8 cellular contexts compared by ENCODE assay signal in genomic region chr3:71389911-71390573, GRCh38.
DNase-seq lines count a peak whose midpoint lies in the region; ATAC-seq and TF ChIP-seq lines count a peak whose summit lies in the region.

No MANE protein-coding gene starts in this region.

- peak overlapping the region; percentile 9 to 54 for H3K4me3 ChIP-seq in stomach smooth muscle (ENCODE audit: low read length in 2 of 2)

- H3K27ac ChIP-seq in stomach smooth muscle (ENCODE audit: low read length), result no peak overlapping the region

- DNase-seq in NOMO-1 treated with DMSO at 0.1 percent for 48 hours (lab: John Stamatoyannopoulos, UW; ENCODE audit: unreplicated experiment) (peak; percentile 23), brain pericyte (ENCODE audit: low read depth, low spot score) (peak; percentile 68), left kidney (ENCODE audit: low read depth, low spot score) (peak; percentile 74)

- TF ChIP-seq POLR2A in GM18505 (IDR thresholded peaks at IDR 0.05; ENCODE audit: borderline replicate concordance, extremely low read depth, insufficient read depth, insufficient read length), result no peak

- H3K9me3 ChIP-seq in stomach smooth muscle (ENCODE audit: control insufficient read depth in 2 of 2, low read length in 2 of 2), result no peaks in the 10 kb centered on the region

- ATAC-seq in GM18505 (IDR thresholded peaks at IDR 0.05; ENCODE audit: unreplicated experiment), result peak; percentile 29
- ATAC-seq in GM19397 (IDR thresholded peaks at IDR 0.05; ENCODE audit: unreplicated experiment), result no peak
- ATAC-seq in GM21515 (IDR thresholded peaks at IDR 0.05; ENCODE audit: unreplicated experiment), result no peak
- no peak for ATAC-seq in HG03025 (IDR thresholded peaks at IDR 0.05; ENCODE audit: low FRiP score, unreplicated experiment)

- H3K9ac ChIP-seq in stomach smooth muscle (ENCODE audit: low read length in 2 of 2), result no peak overlapping the region

- no peaks in the 10 kb centered on the region for H3K36me3 ChIP-seq in stomach smooth muscle (ENCODE audit: control insufficient read depth in 2 of 2, insufficient read depth in 2 of 2, low read length in 2 of 2)

- peaks cover 6% of the 10 kb centered on the region for H3K4me1 ChIP-seq in stomach smooth muscle (ENCODE audit: control insufficient read depth, insufficient read depth, low read length)

- H3K27me3 ChIP-seq in stomach smooth muscle (ENCODE audit: control insufficient read depth in 1 of 2, insufficient read depth in 2 of 2, low read length in 2 of 2), result no peaks in the 10 kb centered on the region

Comparison
In these comparisons a context has a peak if more than half of its experiments do, and no peak if none do; other contexts are left out.
1. DNase-seq: peak in every context shown above with its lines; median percentile 74 in left kidney; 68 in brain pericyte; 23 in NOMO-1 treated with DMSO at 0.1 percent for 48 hours.